8 cellular contexts compared by ENCODE assay signal in the genomic region with DNA sequence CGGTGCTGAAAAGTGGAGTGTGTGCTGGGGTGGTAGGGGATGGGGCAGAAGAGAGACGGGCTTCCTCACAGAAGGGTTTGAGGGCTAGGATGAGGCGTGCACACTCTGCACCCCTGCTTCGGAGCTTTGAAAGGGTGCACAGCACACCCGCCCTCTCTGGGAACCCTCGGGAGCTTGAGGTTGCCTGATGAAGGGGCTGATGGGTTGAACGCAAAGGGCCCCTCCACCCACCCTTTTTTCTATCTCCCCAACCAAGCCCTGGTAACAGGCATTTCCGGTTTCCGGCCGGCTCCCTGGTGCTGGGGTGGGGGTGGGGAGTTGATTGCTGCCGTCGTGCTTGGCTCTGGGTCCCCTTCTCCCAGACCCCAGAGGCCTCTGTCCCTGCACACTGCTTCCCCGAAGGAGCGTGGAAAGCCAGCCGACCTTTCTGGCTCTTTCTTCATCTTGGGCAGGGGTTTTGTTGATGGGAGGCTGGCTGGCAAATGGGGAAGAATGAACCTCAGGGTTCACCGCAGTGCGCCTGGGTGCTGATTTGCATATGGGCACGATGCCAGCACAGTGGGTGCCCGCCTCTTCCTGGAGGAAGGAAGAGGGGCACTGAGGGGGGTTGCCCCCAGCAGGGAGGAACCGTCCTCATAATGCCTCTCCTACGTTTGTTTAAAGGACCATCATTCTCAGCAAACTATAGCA. TPM values are rescaled to one million over a fixed set of nuclear protein-coding genes. Genes with fewer than 3 reads are reported as not detected.
DNase-seq lines count a peak whose midpoint lies in the region; ATAC-seq and TF ChIP-seq lines count a peak whose summit lies in the region.

No MANE protein-coding gene starts in this region.

- peaks cover 0 to 2% of the 10 kb centered on the region in 2 experiments; a peak in 1 of 4 replicates for H3K4me1 ChIP-seq in SK-N-SH (ENCODE audit: control insufficient read depth in 1 of 2, insufficient read depth in 2 of 2, low read depth in 1 of 2, low read length in 1 of 2)

- H3K9me2 ChIP-seq in SK-N-SH = no peaks in the 10 kb centered on the region

- H3K4me3 ChIP-seq in SK-N-SH (ENCODE audit: low read depth in 2 of 2, low read length in 1 of 2) = peak overlapping the region in 1 of 2 experiments; percentile 19; a peak in 1 of 4 replicates

- ATAC-seq in SK-N-SH treated with all-trans-retinoic acid at 6 μM for 48 hours = no peak

- no peak for TF ChIP-seq CTCF in SK-N-SH (IDR thresholded peaks at IDR 0.05)

- no peaks in the 10 kb centered on the region for H3K9me3 ChIP-seq in SK-N-SH

- POLR2A ChIA-PET in SK-N-SH (lab: Yijun Ruan, JAX) = no interaction called here

- DNase-seq in SK-N-SH (peak; percentile 32), Kasumi-1 (lab: John Stamatoyannopoulos, UW) (peak; percentile 94 to 97), lung microvascular endothelial cell (ENCODE audit: low read depth in 2 of 2) (peak; percentile 28 to 34), NCI-H2227 treated with DMSO at 0.1 percent for 48 hours (lab: John Stamatoyannopoulos, UW) (no peak)
- DNase-seq in activated CD4-positive, CD25-positive, alpha-beta regulatory T cell treated with anti-CD3 and anti-CD28 coated beads, Interleukin-2, amount 50 U/mL, for 16 hours (ENCODE audit: low read depth, low spot score) = peak; percentile 62
- peak; percentile 82 for DNase-seq in central memory CD4-positive, alpha-beta T cell
- DNase-seq in stimulated activated CD8-positive, alpha-beta memory T cell treated with anti-CD3 and anti-CD28 coated beads, Interleukin-4, amount 100 ng/mL, for 1 hour (ENCODE audit: low read depth in 2 of 2, low spot score in 1 of 2) = peak; percentile 63 to 65

- no peak overlapping the region for H3K27ac ChIP-seq in SK-N-SH (ENCODE audit: low read depth in 2 of 2, low read length in 1 of 2)

- peak overlapping the region; percentile 57; the same call in 1 of the 2 replicates for H3K4me2 ChIP-seq in SK-N-SH

- TF ChIP-seq RAD21 in SK-N-SH (IDR thresholded peaks at IDR 0.05; ENCODE audit: low read length) = no peak

- TF ChIP-seq EP300 in SK-N-SH (IDR thresholded peaks at IDR 0.05; ENCODE audit: borderline replicate concordance in 1 of 2, low read depth in 1 of 2, low read length in 1 of 2) = no peak

- no peak overlapping the region for H3K9ac ChIP-seq in SK-N-SH

- WGBS in SK-N-SH (ENCODE audit: low lambda C conversion rate) = 6% methylated on average over 15 of the region's 21 CpGs

- H3K27me3 ChIP-seq in SK-N-SH (ENCODE audit: insufficient read depth) = peaks cover 39% of the 10 kb centered on the region; the same call in 1 of the 2 replicates

- CTCF ChIA-PET in SK-N-SH (lab: Yijun Ruan, JAX) = no interaction called here

- peak overlapping the region; percentile 47; the same call in 1 of the 2 replicates for H2AFZ ChIP-seq in SK-N-SH (ENCODE audit: low read depth)

- no peaks in the 10 kb centered on the region for H3K79me2 ChIP-seq in SK-N-SH (ENCODE audit: insufficient read depth)

- H4K20me1 ChIP-seq in SK-N-SH (ENCODE audit: insufficient read depth) = no peaks in the 10 kb centered on the region

- no peaks in the 10 kb centered on the region for H3F3A ChIP-seq in SK-N-SH (replicated peaks; ENCODE audit: insufficient read depth)

- H3K36me3 ChIP-seq in SK-N-SH (replicated peaks in 1 of 2; ENCODE audit: control insufficient read depth in 1 of 2, insufficient read depth in 2 of 2, low read length in 1 of 2) = no peaks in the 10 kb centered on the region

TF ChIP-seq in SK-N-SH, 30 proteins besides CTCF, POLR2A, EP300 and RAD21:
- TF ChIP-seq TCF12 (IDR thresholded peaks at IDR 0.05) (no peak), ELF1 (IDR thresholded peaks at IDR 0.05) (no peak), NFIC (IDR thresholded peaks at IDR 0.05; ENCODE audit: borderline replicate concordance) (0 out of 2 replicates have a peak, but pooled peaks have one; percentile 25), FOSL2 (IDR thresholded peaks at IDR 0.05; ENCODE audit: borderline replicate concordance, low read depth) (no peak), JUND (IDR thresholded peaks at IDR 0.05) (no peak), GABPA (IDR thresholded peaks at IDR 0.05; ENCODE audit: low read depth) (peak; percentile 55; the same call in 1 of the 2 replicates)

TF ChIP-seq in SK-N-SH treated with all-trans-retinoic acid at 6 μM for 48 hours, 23 proteins besides CTCF, POLR2A, EP300 and RAD21 (continues in another document):
- TF ChIP-seq ZC3H10 (CRISPR knock-in tag; IDR thresholded peaks at IDR 0.05) = no peak
- no peak for TF ChIP-seq ESRRG (CRISPR knock-in tag; IDR thresholded peaks at IDR 0.05)
- no peak for TF ChIP-seq ZNF565 (CRISPR knock-in tag; conservative IDR thresholded peaks at IDR 0.05; ENCODE audit: low read depth)
- TF ChIP-seq ZNF70 (CRISPR knock-in tag; IDR thresholded peaks at IDR 0.05) = no peak
- no peak for TF ChIP-seq PPARA (CRISPR knock-in tag; IDR thresholded peaks at IDR 0.05; ENCODE audit: borderline replicate concordance)
- no peak for TF ChIP-seq TOX (CRISPR knock-in tag; IDR thresholded peaks at IDR 0.05; ENCODE audit: borderline replicate concordance)
- TF ChIP-seq BACH2 (CRISPR knock-in tag; IDR thresholded peaks at IDR 0.05; ENCODE audit: borderline replicate concordance) = no peak
- no peak for TF ChIP-seq OSR1 (CRISPR knock-in tag; IDR thresholded peaks at IDR 0.05)
- no peak for TF ChIP-seq TSHZ2 (CRISPR knock-in tag; IDR thresholded peaks at IDR 0.05)
- no peak for TF ChIP-seq POU6F1 (CRISPR knock-in tag; IDR thresholded peaks at IDR 0.05; ENCODE audit: borderline replicate concordance, low read depth)
- no peak for TF ChIP-seq ZFP30 (CRISPR knock-in tag; IDR thresholded peaks at IDR 0.05)
- TF ChIP-seq ISL1 (CRISPR knock-in tag; IDR thresholded peaks at IDR 0.05) = no peak
- no peak for TF ChIP-seq SNAI2 (CRISPR knock-in tag; IDR thresholded peaks at IDR 0.05)
- TF ChIP-seq RARB (CRISPR knock-in tag; IDR thresholded peaks at IDR 0.05) = no peak
- no peak for TF ChIP-seq ZNF8 (CRISPR knock-in tag; IDR thresholded peaks at IDR 0.05)
- TF ChIP-seq, protein P1, sequence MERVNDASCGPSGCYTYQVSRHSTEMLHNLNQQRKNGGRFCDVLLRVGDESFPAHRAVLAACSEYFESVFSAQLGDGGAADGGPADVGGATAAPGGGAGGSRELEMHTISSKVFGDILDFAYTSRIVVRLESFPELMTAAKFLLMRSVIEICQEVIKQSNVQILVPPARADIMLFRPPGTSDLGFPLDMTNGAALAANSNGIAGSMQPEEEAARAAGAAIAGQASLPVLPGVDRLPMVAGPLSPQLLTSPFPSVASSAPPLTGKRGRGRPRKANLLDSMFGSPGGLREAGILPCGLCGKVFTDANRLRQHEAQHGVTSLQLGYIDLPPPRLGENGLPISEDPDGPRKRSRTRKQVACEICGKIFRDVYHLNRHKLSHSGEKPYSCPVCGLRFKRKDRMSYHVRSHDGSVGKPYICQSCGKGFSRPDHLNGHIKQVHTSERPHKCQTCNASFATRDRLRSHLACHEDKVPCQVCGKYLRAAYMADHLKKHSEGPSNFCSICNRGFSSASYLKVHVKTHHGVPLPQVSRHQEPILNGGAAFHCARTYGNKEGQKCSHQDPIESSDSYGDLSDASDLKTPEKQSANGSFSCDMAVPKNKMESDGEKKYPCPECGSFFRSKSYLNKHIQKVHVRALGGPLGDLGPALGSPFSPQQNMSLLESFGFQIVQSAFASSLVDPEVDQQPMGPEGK (CRISPR knock-in tag; IDR thresholded peaks at IDR 0.05; ENCODE audit: borderline replicate concordance) = no peak

RNA-seq across cellular contexts. Expression of gene VAV1, which starts 29.0 kb away (rescaled TPM):
- 0.02 TPM in 1 of 2 replicates, not detected in the other for polyA plus RNA-seq in SK-N-SH (2012; rRNA removed)
- polyA plus RNA-seq in SK-N-SH (2012; cell fraction: cytosol; rRNA removed) = not detected in 2 replicates
- polyA plus RNA-seq in SK-N-SH (2012; cell fraction: nucleus; rRNA removed) = not detected in 2 replicates
- total RNA-seq in lung microvascular endothelial cell = 0.22 TPM in 1 of 2 replicates, not detected in the other

RNA-seq across cellular contexts. Expression of gene SH2D3A, which starts 34.3 kb away (rescaled TPM):
- polyA plus RNA-seq in SK-N-SH (2012; rRNA removed) = 0.35 and 0.42 TPM in 2 replicates
- 0.10 and 0.17 TPM in 2 replicates for polyA plus RNA-seq in SK-N-SH (2012; cell fraction: cytosol; rRNA removed)
- polyA plus RNA-seq in SK-N-SH (2012; cell fraction: nucleus; rRNA removed) = 1.2 and 1.4 TPM in 2 replicates
- total RNA-seq in lung microvascular endothelial cell = 2.2 and 3.0 TPM in 2 replicates
